ENCODE assay signal across 14 cellular contexts in genomic region chr5:140734354-140734753, GRCh38. TPM values are rescaled to one million over a fixed set of nuclear protein-coding genes. Genes with fewer than 3 reads are reported as not detected.
DNase-seq lines count a peak whose midpoint lies in the region; ATAC-seq, FAIRE-seq and TF ChIP-seq lines count a peak whose summit lies in the region.
"Had no signal": no experiment of that assay in that cellular context is flagged by ENCODE, and none has a peak within 500 bp of the region (broad histone marks: within the 10 kb centered on the region; RNA-seq: fewer than 3 reads in every experiment).

No MANE protein-coding gene starts in this region.

- no peak overlapping the region for H3K9ac ChIP-seq in keratinocyte (ENCODE audit: control insufficient read depth, extremely low read depth, insufficient read depth, low read length)

- FAIRE-seq in keratinocyte (lab: Jason Lieb, UNC): no peak
- FAIRE-seq: endometrium had no signal

- no peaks in the 10 kb centered on the region for H3K27me3 ChIP-seq in A673 (replicated peaks; ENCODE audit: insufficient read depth, low read depth, low read length, poor library complexity)
- no peaks in the 10 kb centered on the region for H3K27me3 ChIP-seq in keratinocyte (ENCODE audit: control insufficient read depth, extremely low read depth, insufficient read depth, low read length)

- BruUV-seq in A673 (replicated peaks; lab: Mats Ljungman, UMichigan): no TSS peak

- CTCF ChIA-PET in A673 (lab: Charles Lee) (no interaction called here), HEK293T (lab: Yijun Ruan, JAX) (interaction anchor here (1.0 kb wide), 1 partner anchor 8 kb away, joined by 4 read pairs; no protein-coding TSS in a partner anchor), WTC11 (lab: Charles Lee) (interaction anchor here (1.9 kb wide), 1 partner anchor 8 kb away, joined by 5 read pairs; no protein-coding TSS in a partner anchor)

- H3K4me3 Mint-ChIP-seq in WTC11: no peak overlapping the region
- H3K4me3 Mint-ChIP-seq in stimulated activated effector memory CD8-positive, alpha-beta T cell treated with anti-CD3 and anti-CD28 coated beads, Interleukin-12 subunit alpha, Interleukin-12 subunit beta, amount 100 ng/mL, for 72 hours: no peak overlapping the region
- H3K4me3 Mint-ChIP-seq: CD8-positive, alpha-beta memory T cell had no signal

- H3K9me3 ChIP-seq in A673 (ENCODE audit: low read depth, low read length, poor library complexity, severe bottlenecking): no peaks in the 10 kb centered on the region
- H3K9me3 ChIP-seq in keratinocyte (ENCODE audit: control insufficient read depth, low read depth, low read length): no peaks in the 10 kb centered on the region

- intact Hi-C loops in A673 (cut with micrococcal nuclease; ENCODE audit: unreplicated experiment): no loop called here

- H3K36me3 Mint-ChIP-seq in WTC11: no peaks in the 10 kb centered on the region
- no peaks in the 10 kb centered on the region for H3K36me3 Mint-ChIP-seq in stimulated activated effector memory CD8-positive, alpha-beta T cell treated with anti-CD3 and anti-CD28 coated beads, Interleukin-12 subunit alpha, Interleukin-12 subunit beta, amount 100 ng/mL, for 72 hours
- H3K36me3 Mint-ChIP-seq: CD8-positive, alpha-beta memory T cell had no signal

- ATAC-seq in WTC11: peak; percentile 47; the same call in 1 of the 2 replicates
- no peak for ATAC-seq in HG02642 (IDR thresholded peaks at IDR 0.05; ENCODE audit: poor library complexity, unreplicated experiment)
- ATAC-seq in stimulated activated effector memory CD8-positive, alpha-beta T cell treated with anti-CD3 and anti-CD28 coated beads, Interleukin-12 subunit alpha, Interleukin-12 subunit beta, amount 100 ng/mL, for 72 hours: no peak
- ATAC-seq in HG02623 (IDR thresholded peaks at IDR 0.05; ENCODE audit: unreplicated experiment): no peak

- dilution Hi-C loops in keratinocyte (cut with MboI; ENCODE audit: extremely low pct_ligation_motif_present, low sequenced_read_pairs): no loop called here

- H4K20me1 ChIP-seq in keratinocyte (ENCODE audit: control insufficient read depth, extremely low read depth, insufficient read depth, low read length): no peaks in the 10 kb centered on the region

- H3K79me2 ChIP-seq in keratinocyte (ENCODE audit: control insufficient read depth, insufficient read depth, low read length): no peaks in the 10 kb centered on the region

- H3K4me2 ChIP-seq in keratinocyte (ENCODE audit: control insufficient read depth, extremely low read depth, insufficient read depth, low read depth, low read length): no peak overlapping the region

- H3K27me3 Mint-ChIP-seq in WTC11 (ENCODE audit: low read depth): peaks cover 16% of the 10 kb centered on the region

- H3K4me3 ChIP-seq in A673 (ENCODE audit: low read depth, low read length, poor library complexity, severe bottlenecking) (no peak overlapping the region), keratinocyte (ENCODE audit: control insufficient read depth in 2 of 3, extremely low read depth in 1 of 3, insufficient read depth in 2 of 3, low read depth in 1 of 3, low read length in 3 of 3) (no peak overlapping the region)

- no peak overlapping the region for H2AFZ ChIP-seq in keratinocyte (ENCODE audit: control insufficient read depth, low read length)

- peaks cover 9% of the 10 kb centered on the region for H3K9me3 Mint-ChIP-seq in WTC11
- no peaks in the 10 kb centered on the region for H3K9me3 Mint-ChIP-seq in stimulated activated effector memory CD8-positive, alpha-beta T cell treated with anti-CD3 and anti-CD28 coated beads, Interleukin-12 subunit alpha, Interleukin-12 subunit beta, amount 100 ng/mL, for 72 hours

- H3K36me3 ChIP-seq in A673 (ENCODE audit: insufficient read depth, low read length, poor library complexity, severe bottlenecking): no peaks in the 10 kb centered on the region
- no peaks in the 10 kb centered on the region for H3K36me3 ChIP-seq in keratinocyte (ENCODE audit: control insufficient read depth in 2 of 2, extremely low read depth in 1 of 2, insufficient read depth in 2 of 2, low read length in 2 of 2)

- TF ChIP-seq CTCF in A673 (conservative IDR thresholded peaks at IDR 0.05; ENCODE audit: low read depth, low read length): peak; percentile 32; the same call in 1 of the 2 replicates
- no peak for TF ChIP-seq CTCF in WTC11 (IDR thresholded peaks at IDR 0.05)
- TF ChIP-seq CTCF in keratinocyte (optimal IDR thresholded peaks at IDR 0.05 in 1 of 3, IDR thresholded peaks at IDR 0.05 in 1 of 3, conservative IDR thresholded peaks at IDR 0.05 in 1 of 3; ENCODE audit: extremely low read depth in 1 of 3, insufficient read depth in 2 of 3, low read length in 3 of 3): peak in 2 of 3 experiments; percentile 18 to 33

- no peak overlapping the region for H3K27ac Mint-ChIP-seq in WTC11
- H3K27ac Mint-ChIP-seq in stimulated activated effector memory CD8-positive, alpha-beta T cell treated with anti-CD3 and anti-CD28 coated beads, Interleukin-12 subunit alpha, Interleukin-12 subunit beta, amount 100 ng/mL, for 72 hours: no peak overlapping the region

- no peaks in the 10 kb centered on the region for H3K9me1 ChIP-seq in keratinocyte (ENCODE audit: control insufficient read depth, extremely low read depth, insufficient read depth, low read length)

- POLR2A ChIA-PET in A673 (lab: Charles Lee; ENCODE audit: low non-redundant PET) (interaction anchor here (0.6 kb wide), 1 partner anchor 139 kb away, joined by 3 read pairs; no protein-coding TSS in a partner anchor), HEK293T (lab: Yijun Ruan, JAX) (no interaction called here), WTC11 (lab: Charles Lee) (no interaction called here)

- H3K4me1 ChIP-seq in A673 (ENCODE audit: insufficient read depth, low read length, poor library complexity, severe bottlenecking) (no peaks in the 10 kb centered on the region), keratinocyte (ENCODE audit: control insufficient read depth, extremely low read depth, insufficient read depth, low read length) (no peaks in the 10 kb centered on the region)

- no peak overlapping the region for H3K27ac ChIP-seq in A673 (ENCODE audit: low read depth, low read length, poor library complexity, severe bottlenecking)
- no peak overlapping the region for H3K27ac ChIP-seq in keratinocyte (ENCODE audit: control insufficient read depth, insufficient read depth, low read length)

- no peaks in the 10 kb centered on the region for H3K4me1 Mint-ChIP-seq in WTC11
- H3K4me1 Mint-ChIP-seq in stimulated activated effector memory CD8-positive, alpha-beta T cell treated with anti-CD3 and anti-CD28 coated beads, Interleukin-12 subunit alpha, Interleukin-12 subunit beta, amount 100 ng/mL, for 72 hours: no peaks in the 10 kb centered on the region
- H3K4me1 Mint-ChIP-seq: CD8-positive, alpha-beta memory T cell had no signal

- DNase-seq in A673 (ENCODE audit: low spot score) (peak; percentile 18), HEK293T (ENCODE audit: extremely low spot score) (peak; percentile 20), WTC11 (ENCODE audit: low spot score) (no peak), keratinocyte (ENCODE audit: low read depth, low spot score) (no peak), T-helper 1 cell (no peak)
- DNase-seq in stimulated activated effector memory CD8-positive, alpha-beta T cell treated with anti-CD3 and anti-CD28 coated beads, Interleukin-12 subunit alpha, Interleukin-12 subunit beta, amount 100 ng/mL, for 72 hours (ENCODE audit: low spot score in 2 of 2): no peak
- DNase-seq: activated gamma-delta T cell; CD8-positive, alpha-beta memory T cell; NCI-H446; T1000 had no signal

TF ChIP-seq in WTC11, 78 proteins besides CTCF, POLR2A, EP300 and RAD21 (continues in another document):
- TF ChIP-seq NFATC4 (CRISPR knock-in tag; IDR thresholded peaks at IDR 0.05): no peak

RNA-seq across cellular contexts. Expression of gene ZMAT2, which starts 34.1 kb away (rescaled TPM):
- total RNA-seq in A673 (2021) (64.0 and 68.0 TPM in 2 replicates), WTC11 (2021) (50.3 to 57.2 TPM (median 54.7 TPM) in 3 replicates)
- polyA plus RNA-seq in keratinocyte: 47.1 to 75.0 TPM (median 49.2 TPM) in 3 replicates
- polyA plus RNA-seq in keratinocyte (2011; ENCODE audit: low read depth): 161 TPM
- polyA plus RNA-seq in keratinocyte (2011; cell fraction: cytosol; rRNA removed): 48.6 and 71.2 TPM in 2 replicates
- polyA plus RNA-seq in keratinocyte (2011; cell fraction: nucleus; rRNA removed): 33.3 and 47.6 TPM in 2 replicates
- 67.6 and 72.5 TPM in 2 replicates for polyA plus RNA-seq in keratinocyte (2012; ENCODE audit: low replicate concordance)
- 15.2 to 27.6 TPM (median 17.9 TPM) in 3 replicates for polyA minus RNA-seq in keratinocyte
- 17.5 TPM for polyA minus RNA-seq in keratinocyte (2011; cell fraction: cytosol; rRNA and poly(A)+ RNA removed)
- 7.3 and 10.5 TPM in 2 replicates for polyA minus RNA-seq in keratinocyte (2011; cell fraction: nucleus; rRNA and poly(A)+ RNA removed)

RNA-seq across cellular contexts. Expression of gene HARS2, which starts 43.1 kb away (rescaled TPM):
- 33.0 and 33.7 TPM in 2 replicates for total RNA-seq in A673 (2021)
- total RNA-seq in WTC11 (2021): 26.8 to 28.9 TPM (median 27.7 TPM) in 3 replicates
- polyA plus RNA-seq in keratinocyte: 36.8 to 44.5 TPM (median 40.3 TPM) in 3 replicates
- polyA plus RNA-seq in keratinocyte (2011; ENCODE audit: low read depth): 29.9 TPM
- polyA plus RNA-seq in keratinocyte (2011; cell fraction: cytosol; rRNA removed): 27.1 and 39.2 TPM in 2 replicates
- polyA plus RNA-seq in keratinocyte (2011; cell fraction: nucleus; rRNA removed): 59.2 and 66.5 TPM in 2 replicates
- 25.6 and 26.5 TPM in 2 replicates for polyA plus RNA-seq in keratinocyte (2012; ENCODE audit: low replicate concordance)
- polyA minus RNA-seq in keratinocyte: 6.0 to 35.7 TPM (median 24.8 TPM) in 3 replicates
- polyA minus RNA-seq in keratinocyte (2011; cell fraction: cytosol; rRNA and poly(A)+ RNA removed): 18.6 TPM
- polyA minus RNA-seq in keratinocyte (2011; cell fraction: nucleus; rRNA and poly(A)+ RNA removed): 23.5 and 30.6 TPM in 2 replicates

RNA-seq across cellular contexts. Expression of gene HARS1, which starts 43.2 kb away (rescaled TPM):
- 95.6 and 101 TPM in 2 replicates for total RNA-seq in A673 (2021)
- 51.9 to 55.6 TPM (median 52.5 TPM) in 3 replicates for total RNA-seq in WTC11 (2021)
- 72.0 to 115 TPM (median 87.8 TPM) in 3 replicates for polyA plus RNA-seq in keratinocyte
- 114 TPM for polyA plus RNA-seq in keratinocyte (2011; ENCODE audit: low read depth)
- polyA plus RNA-seq in keratinocyte (2011; cell fraction: cytosol; rRNA removed): 78.1 and 84.1 TPM in 2 replicates
- polyA plus RNA-seq in keratinocyte (2011; cell fraction: nucleus; rRNA removed): 124 and 130 TPM in 2 replicates
- polyA plus RNA-seq in keratinocyte (2012; ENCODE audit: low replicate concordance): 62.8 and 95.0 TPM in 2 replicates
- polyA minus RNA-seq in keratinocyte: 36.5 to 103 TPM (median 75.3 TPM) in 3 replicates
- polyA minus RNA-seq in keratinocyte (2011; cell fraction: cytosol; rRNA and poly(A)+ RNA removed): 53.5 TPM
- 33.3 and 47.4 TPM in 2 replicates for polyA minus RNA-seq in keratinocyte (2011; cell fraction: nucleus; rRNA and poly(A)+ RNA removed)

RNA-seq across cellular contexts. Expression of gene PCDHA1, which starts 51.6 kb away (rescaled TPM):
- total RNA-seq in A673 (2021) (0.45 and 0.96 TPM in 2 replicates), WTC11 (2021) (2.2 to 2.7 TPM (median 2.4 TPM) in 3 replicates)
- 0.03 to 0.07 TPM (median 0.06 TPM) in 3 replicates for polyA plus RNA-seq in keratinocyte
- polyA plus RNA-seq in keratinocyte (2011; ENCODE audit: low read depth): not detected
- 0.01 and 0.04 TPM in 2 replicates for polyA plus RNA-seq in keratinocyte (2011; cell fraction: cytosol; rRNA removed)
- polyA plus RNA-seq in keratinocyte (2011; cell fraction: nucleus; rRNA removed): 0.03 TPM in 1 of 2 replicates, not detected in the other
- 0.02 TPM in 1 of 2 replicates, not detected in the other for polyA plus RNA-seq in keratinocyte (2012; ENCODE audit: low replicate concordance)
- not detected in 3 replicates for polyA minus RNA-seq in keratinocyte
- not detected for polyA minus RNA-seq in keratinocyte (2011; cell fraction: cytosol; rRNA and poly(A)+ RNA removed)
- 0.11 TPM in 1 of 2 replicates, not detected in the other for polyA minus RNA-seq in keratinocyte (2011; cell fraction: nucleus; rRNA and poly(A)+ RNA removed)
- total RNA-seq: CD8-positive, alpha-beta memory T cell; subcutaneous adipose tissue had no signal
- polyA plus RNA-seq: CD8-positive, alpha-beta memory T cell had no signal

Comparison
In these comparisons a context has a peak if more than half of its experiments do, and no peak if none do; other contexts are left out.
1. DNase-seq: peak in A673 (single experiment) and HEK293T (single experiment); none in WTC11 (single experiment), keratinocyte (single experiment), T-helper 1 cell (0 of 5) and stimulated activated effector memory CD8-positive, alpha-beta T cell treated with anti-CD3 and anti-CD28 coated beads, Interleukin-12 subunit alpha, Interleukin-12 subunit beta, amount 100 ng/mL, for 72 hours (0 of 2).